17 cellular contexts compared by ENCODE assay signal in the genomic region with DNA sequence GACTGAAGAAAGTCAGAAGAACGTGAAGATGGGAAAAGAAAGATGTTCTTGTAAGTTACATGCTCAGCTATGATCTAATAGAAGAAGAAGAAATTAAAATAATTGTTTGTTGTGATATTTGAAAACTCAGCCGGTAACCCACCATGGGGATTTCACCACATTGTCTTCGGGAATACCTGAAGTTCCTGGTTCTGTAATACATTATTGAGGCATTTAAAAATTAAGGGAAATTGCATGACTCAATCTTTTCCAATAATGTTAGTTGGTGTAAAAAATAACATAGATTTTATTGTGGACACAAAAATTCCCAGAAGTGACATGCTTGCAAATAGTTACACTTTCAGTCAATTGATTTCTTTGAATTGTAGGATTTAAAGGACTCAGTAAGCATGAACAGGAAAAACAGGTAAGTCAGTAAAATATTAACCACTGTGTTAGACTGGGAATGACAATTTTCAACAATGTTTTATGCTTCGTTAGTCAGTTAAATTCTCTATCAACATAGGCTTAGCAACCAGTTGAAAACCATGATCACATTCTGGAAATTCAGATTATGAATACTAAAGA.
"Had no signal": no experiment of that assay in that cellular context is flagged by ENCODE, and none has a peak within 500 bp of the region (broad histone marks: within the 10 kb centered on the region; RNA-seq: fewer than 3 reads in every experiment).

No MANE protein-coding gene starts in this region.

- H3K4me3 Mint-ChIP-seq: activated naive CD4-positive, alpha-beta T cell treated with anti-CD3 and anti-CD28 coated beads, Interleukin-2, amount 10 ng/mL, durations not matched to agents 7 days and 5 days; naive B cell; T-cell had no signal

- ATAC-seq: esophagus mucosa, T-cell had no signal

- H3K36me3 ChIP-seq: neutrophil, tibial nerve, vagina had no signal

- H3K36me3 Mint-ChIP-seq: activated naive CD4-positive, alpha-beta T cell treated with anti-CD3 and anti-CD28 coated beads, Interleukin-2, amount 10 ng/mL, durations not matched to agents 7 days and 5 days; naive B cell; T-cell had no signal

- H3K4me1 Mint-ChIP-seq: activated naive CD4-positive, alpha-beta T cell treated with anti-CD3 and anti-CD28 coated beads, Interleukin-2, amount 10 ng/mL, durations not matched to agents 7 days and 5 days; naive B cell; T-cell had no signal

- H3K27me3 ChIP-seq: neutrophil, tibial nerve, vagina had no signal

- H3K4me3 ChIP-seq: tibial nerve, vagina had no signal

- H3K27me3 Mint-ChIP-seq: activated naive CD4-positive, alpha-beta T cell treated with anti-CD3 and anti-CD28 coated beads, Interleukin-2, amount 10 ng/mL, durations not matched to agents 7 days and 5 days; naive B cell; T-cell had no signal

- H3K27ac ChIP-seq: neutrophil, tibial nerve, vagina had no signal

- H3K27ac Mint-ChIP-seq: activated naive CD4-positive, alpha-beta T cell treated with anti-CD3 and anti-CD28 coated beads, Interleukin-2, amount 10 ng/mL, durations not matched to agents 7 days and 5 days; activated T-helper 2 cell treated with anti-CD3 and anti-CD28 coated beads, Interferon-gamma antibody, Interleukin-2, Interleukin-4, amounts not matched to agents 10 μg/mL and 5 μg/mL and 100 μg/mL, durations not matched to agents 14 hours and 24 hours and 36 hours; naive B cell; T-cell had no signal

- H3K4me1 ChIP-seq: tibial nerve had no signal

- DNase-seq: activated CD4-positive, alpha-beta T cell treated with anti-CD3 and anti-CD28 coated beads for 1 hour; activated CD4-positive, alpha-beta T cell treated with anti-CD3 and anti-CD28 coated beads, Interleukin-2, amount 50 U/mL, for 4 hours; activated naive CD4-positive, alpha-beta T cell treated with anti-CD3 and anti-CD28 coated beads, Interleukin-2, amount 10 ng/mL, durations not matched to agents 7 days and 5 days; naive B cell; small intestine; stimulated activated CD4-positive, alpha-beta T cell treated with anti-CD3 and anti-CD28 coated beads, Interleukin-4, amount 100 ng/mL, for 4 hours; stimulated activated CD8-positive, alpha-beta memory T cell treated with anti-CD3 and anti-CD28 coated beads, Interleukin-4, amount 100 ng/mL, for 48 hours; stimulated activated naive CD4-positive, alpha-beta T cell treated with Interleukin-2 at 50 U/mL for 16 hours; substantia nigra; T-cell; T-helper 9 cell had no signal

- FAIRE-seq: astrocyte, small intestine had no signal

- H3K9me3 Mint-ChIP-seq: activated naive CD4-positive, alpha-beta T cell treated with anti-CD3 and anti-CD28 coated beads, Interleukin-2, amount 10 ng/mL, durations not matched to agents 7 days and 5 days; activated T-helper 2 cell treated with anti-CD3 and anti-CD28 coated beads, Interferon-gamma antibody, Interleukin-2, Interleukin-4, amounts not matched to agents 10 μg/mL and 5 μg/mL and 100 μg/mL, durations not matched to agents 14 hours and 24 hours and 36 hours; naive B cell; T-cell had no signal

- H3K9me3 ChIP-seq: neutrophil, tibial nerve, vagina had no signal
